Comparison of ENCODE assay signal across 16 cellular contexts in the genomic region with DNA sequence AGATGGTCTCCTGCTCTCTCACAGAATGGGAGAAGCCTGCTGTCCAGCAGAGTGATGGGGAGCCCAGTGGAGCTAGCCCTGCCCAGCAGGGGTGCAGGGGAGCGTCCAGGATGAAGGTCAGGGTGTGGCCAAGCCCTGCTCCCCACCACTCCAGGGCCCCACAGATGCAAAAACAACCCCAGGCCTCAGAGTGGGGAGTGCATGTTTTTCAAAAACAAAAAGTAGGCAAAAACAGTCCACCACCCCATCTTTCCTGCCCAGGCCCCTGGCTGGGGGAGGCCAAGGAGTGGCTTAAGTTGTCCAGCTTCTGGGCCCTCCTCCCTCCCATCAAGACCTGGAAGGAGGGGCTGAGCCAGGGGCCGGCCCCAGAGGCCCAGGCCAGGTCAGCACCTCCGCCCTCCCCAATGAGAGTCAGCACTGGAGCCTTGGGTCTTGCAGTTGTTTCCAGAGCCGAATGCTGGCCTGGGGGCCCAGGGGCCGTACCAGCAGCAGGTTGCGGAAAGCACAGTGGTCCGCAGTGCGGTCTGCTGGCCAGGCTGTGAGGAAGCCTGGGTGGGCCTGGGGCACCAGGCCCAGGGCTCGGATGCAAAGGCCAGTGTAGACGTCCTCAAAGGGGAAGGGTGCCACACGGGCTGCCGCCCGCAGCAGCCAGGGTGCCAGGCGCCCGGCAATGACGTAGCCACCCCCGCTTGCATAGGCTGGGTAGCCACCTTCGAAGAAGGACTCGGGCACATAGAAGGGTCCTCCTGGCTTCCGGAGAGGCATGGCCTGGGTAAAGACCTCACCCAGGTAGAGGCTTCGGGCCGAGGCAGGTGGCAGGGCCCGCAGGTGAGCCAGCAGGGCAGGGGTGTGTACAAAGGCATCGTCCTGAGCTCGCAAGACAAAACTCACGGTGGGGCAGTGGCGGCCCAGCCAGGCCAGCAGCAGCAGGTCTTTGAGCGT. TPM values are rescaled to one million over a fixed set of nuclear protein-coding genes. Genes with fewer than 3 reads are reported as not detected.
DNase-seq lines count a peak whose midpoint lies in the region; ATAC-seq, FAIRE-seq and TF ChIP-seq lines count a peak whose summit lies in the region.
"Had no signal": no experiment of that assay in that cellular context is flagged by ENCODE, and none has a peak within 500 bp of the region (broad histone marks: within the 10 kb centered on the region; RNA-seq: fewer than 3 reads in every experiment).

No MANE protein-coding gene starts in this region.

- CTCF ChIA-PET in HepG2 (lab: Yijun Ruan, JAX; ENCODE audit: low intra/inter-chr PET ratio, low total read pairs): no interaction called here

- no peaks in the 10 kb centered on the region for H3K9me3 ChIP-seq in HepG2 (ENCODE audit: low read length)
- no peaks in the 10 kb centered on the region for H3K9me3 ChIP-seq in right lobe of liver
- no peaks in the 10 kb centered on the region for H3K9me3 ChIP-seq in colonic mucosa
- H3K9me3 ChIP-seq in mucosa of rectum (ENCODE audit: control insufficient read depth in 2 of 2, low read length in 2 of 2): no peaks in the 10 kb centered on the region
- H3K9me3 ChIP-seq in vagina: no peaks in the 10 kb centered on the region
- no peaks in the 10 kb centered on the region for H3K9me3 ChIP-seq in ovary
- H3K9me3 ChIP-seq: esophagus muscularis mucosa, pancreas had no signal

- H3K27me3 ChIP-seq in HepG2 (ENCODE audit: control insufficient read depth in 1 of 2, insufficient read depth in 2 of 2, low read length in 2 of 2) (no peaks in the 10 kb centered on the region), right lobe of liver (no peaks in the 10 kb centered on the region), colonic mucosa (no peaks in the 10 kb centered on the region), mucosa of rectum (ENCODE audit: control insufficient read depth in 2 of 2, insufficient read depth in 2 of 2, low read length in 2 of 2) (no peaks in the 10 kb centered on the region), vagina (no peaks in the 10 kb centered on the region), ovary (no peaks in the 10 kb centered on the region)
- H3K27me3 ChIP-seq: esophagus muscularis mucosa, pancreas had no signal

- POLR2A ChIA-PET in HepG2 (lab: Yijun Ruan, JAX): interaction anchor here (2.2 to 2.9 kb wide), 2 partner anchors 14 to 16 kb away, joined by 10 to 18 read pairs; a partner anchor contains a TSS

- H3K4me2 ChIP-seq in HepG2 (ENCODE audit: low read depth, low read length): peak overlapping the region; percentile 9; the same call in 1 of the 2 replicates

- H3K9ac ChIP-seq in HepG2 (ENCODE audit: insufficient read depth, low read depth, low read length) (no peak overlapping the region), colonic mucosa (ENCODE audit: low read depth in 2 of 2, low read length in 2 of 2) (peak overlapping the region; percentile 83 to 99), mucosa of rectum (ENCODE audit: low read depth in 1 of 2, low read length in 2 of 2) (peak overlapping the region; percentile 93 to 99)

- no peak for TF ChIP-seq CTCF in HepG2 (CRISPR knock-in tag; IDR thresholded peaks at IDR 0.05)
- no peak for TF ChIP-seq CTCF in right lobe of liver (IDR thresholded peaks at IDR 0.05)
- no peak for TF ChIP-seq CTCF in colonic mucosa (IDR thresholded peaks at IDR 0.05)
- no peak for TF ChIP-seq CTCF in vagina (IDR thresholded peaks at IDR 0.05)
- TF ChIP-seq CTCF in ovary (IDR thresholded peaks at IDR 0.05): no peak

- H3K36me3 ChIP-seq in HepG2 (replicated peaks in 1 of 2; ENCODE audit: control insufficient read depth in 1 of 2, insufficient read depth in 2 of 2, low read length in 2 of 2) (peaks cover 13 to 14% of the 10 kb centered on the region in 2 experiments; a peak in 3 of 5 replicates), right lobe of liver (peaks cover 0 to 39% (median 13%) of the 10 kb centered on the region in 4 donors), colonic mucosa (peaks cover 3% of the 10 kb centered on the region), mucosa of rectum (ENCODE audit: control insufficient read depth in 2 of 2, insufficient read depth in 2 of 2, low read length in 2 of 2) (peaks cover 35 to 39% of the 10 kb centered on the region in 2 donors), vagina (peaks cover 6 to 37% of the 10 kb centered on the region in 2 donors), ovary (no peaks in the 10 kb centered on the region)

- no peak overlapping the region; a peak in 1 of 6 replicates for H3K4me3 ChIP-seq in HepG2 (replicated peaks in 1 of 3; ENCODE audit: insufficient read depth in 1 of 3, low read depth in 2 of 3, low read length in 3 of 3)
- no peak overlapping the region for H3K4me3 ChIP-seq in right lobe of liver
- peak overlapping the region; percentile 57 for H3K4me3 ChIP-seq in colonic mucosa
- peak overlapping the region; percentile 90 for H3K4me3 ChIP-seq in mucosa of rectum (ENCODE audit: low read length in 2 of 2)
- peak overlapping the region; percentile 54 to 61 for H3K4me3 ChIP-seq in vagina
- no peak overlapping the region for H3K4me3 ChIP-seq in ovary

- in situ Hi-C loops in HepG2 (cut with HindIII; ENCODE audit: extremely low pct_ligation_motif_present, low pct_unique_long_range_greater_than_20kb): no loop called here

- DNase-seq in HepG2 (ENCODE audit: low spot score) (no peak), right lobe of liver (no peak), colonic mucosa (peak; percentile 41), vagina (ENCODE audit: extremely low spot score in 2 of 2) (no peak), C1 segment of cervical spinal cord (lab: John Stamatoyannopoulos, UW) (no peak), ovary (no peak), activated gamma-delta T cell treated with Interleukin-2 at 50 U/mL for 16 hours (no peak)
- DNase-seq: hippocampal formation, NCI-H1417, NCI-H2227 treated with DMSO at 0.1 percent for 48 hours had no signal

- H2AFZ ChIP-seq in HepG2 (ENCODE audit: low read length): no peak overlapping the region

- no peak for TF ChIP-seq RAD21 in HepG2 (CRISPR knock-in tag; IDR thresholded peaks at IDR 0.05)

- no peak for TF ChIP-seq POLR2A in HepG2 (IDR thresholded peaks at IDR 0.05; ENCODE audit: insufficient read depth in 1 of 2, low read depth in 2 of 2, low read length in 2 of 2)
- TF ChIP-seq POLR2A in right lobe of liver (IDR thresholded peaks at IDR 0.05): no peak
- TF ChIP-seq POLR2A in vagina (IDR thresholded peaks at IDR 0.05): no peak
- TF ChIP-seq POLR2A in ovary (IDR thresholded peaks at IDR 0.05): no peak

- intact Hi-C loops in HepG2 (cut with micrococcal nuclease; ENCODE audit: unreplicated experiment): no loop called here
- intact Hi-C loops in right lobe of liver (cut with DNase I): no loop called here
- intact Hi-C loops in colonic mucosa (cut with DNase I): no loop called here
- intact Hi-C loops in vagina (cut with DNase I): no loop called here
- intact Hi-C loops in ovary (cut with DNase I): no loop called here

- H3K79me2 ChIP-seq in HepG2 (ENCODE audit: insufficient read depth, low read length): no peaks in the 10 kb centered on the region

- no TSS peak for BruUV-seq in HepG2 (replicated peaks; lab: Mats Ljungman, UMichigan)

- TF ChIP-seq EP300 in HepG2 (IDR thresholded peaks at IDR 0.05; ENCODE audit: low read depth in 2 of 2, low read length in 2 of 2): no peak
- TF ChIP-seq EP300 in HepG2 (CRISPR knock-in tag; IDR thresholded peaks at IDR 0.05; ENCODE audit: borderline replicate concordance): no peak
- TF ChIP-seq EP300 in ovary (IDR thresholded peaks at IDR 0.05): no peak

- 97% methylated on average over 13 of the region's 28 CpGs for WGBS in HepG2 (ENCODE audit: low lambda C conversion rate)
- 100% methylated on average over 1 of the region's 28 CpGs for WGBS in right lobe of liver (ENCODE audit: insufficient coverage, low coverage, low lambda C conversion rate, missing lambda C conversion rate)
- WGBS in ovary, 3 donors: 92 to 95% (median 92%) methylated on average over 27 to 28 of the region's 28 CpGs

- H3K27ac ChIP-seq in HepG2 (ENCODE audit: extremely low read length, insufficient read depth, low read length): no peak overlapping the region
- no peak overlapping the region for H3K27ac ChIP-seq in right lobe of liver
- H3K27ac ChIP-seq in colonic mucosa: no peak overlapping the region
- peak overlapping the region; percentile 90 to 94 for H3K27ac ChIP-seq in mucosa of rectum (ENCODE audit: low read depth in 2 of 2, low read length in 2 of 2)
- H3K27ac ChIP-seq in vagina: peak overlapping the region; percentile 90
- H3K27ac ChIP-seq in ovary: no peak overlapping the region
- H3K27ac ChIP-seq: pancreas had no signal

- ATAC-seq in HepG2 (no peak), right lobe of liver (no peak)
- ATAC-seq: HCT116, left lobe of liver, pancreas had no signal

- peaks cover 43% of the 10 kb centered on the region for H3K4me1 ChIP-seq in HepG2 (ENCODE audit: insufficient read depth, low read length)
- no peaks in the 10 kb centered on the region for H3K4me1 ChIP-seq in right lobe of liver
- H3K4me1 ChIP-seq in colonic mucosa: peaks cover 6% of the 10 kb centered on the region
- peaks cover 54 to 64% of the 10 kb centered on the region in 2 donors for H3K4me1 ChIP-seq in mucosa of rectum (ENCODE audit: control insufficient read depth in 2 of 2, insufficient read depth in 2 of 2, low read length in 2 of 2)
- peaks cover 46% of the 10 kb centered on the region for H3K4me1 ChIP-seq in vagina
- peaks cover 6% of the 10 kb centered on the region for H3K4me1 ChIP-seq in ovary (ENCODE audit: insufficient read depth)
- H3K4me1 ChIP-seq: pancreas had no signal

- H4K20me1 ChIP-seq in HepG2 (ENCODE audit: insufficient read depth, low read length): no peaks in the 10 kb centered on the region

- FAIRE-seq in HepG2 (lab: Jason Lieb, UNC): no peak
- FAIRE-seq: pancreas had no signal

RNA-seq across cellular contexts. Expression of a gene that starts 1.7 kb away (rescaled TPM):
- total RNA-seq in HepG2 (2016; rRNA removed; fragmentation: Illumina TruSeq; extraction: Trizol) (1.9 and 2.3 TPM in 2 replicates), right lobe of liver (1 to 10 TPM in 1 of 6 experiments, under 1 TPM in 5; 0.50 to 1.2 (median 0.63) TPM), colonic mucosa (10 to 100 TPM; 26.5 to 34.1 TPM), vagina (35.8 TPM), ovary (1 to 10 TPM in 4 of 7 donors, under 1 TPM in 3; 0.51 to 2.2 (median 1.2) TPM)
- 0.26 and 0.71 TPM in 2 replicates for total RNA-seq in HepG2 (2016; cell fraction: cytosol; rRNA removed; fragmentation: Illumina TruSeq; extraction: Trizol; ENCODE audit: low read depth)
- total RNA-seq in HepG2 (2016; cell fraction: insoluble cytoplasmic fraction; rRNA removed; fragmentation: Illumina TruSeq; extraction: Trizol): 1.4 and 1.9 TPM in 2 replicates
- 0.90 and 1.1 TPM in 2 replicates for total RNA-seq in HepG2 (2016; cell fraction: membrane; rRNA removed; fragmentation: Illumina TruSeq; extraction: Trizol)
- 2.1 and 3.1 TPM in 2 replicates for total RNA-seq in HepG2 (2016; cell fraction: nucleus; rRNA removed; fragmentation: Illumina TruSeq; extraction: Trizol)
- polyA plus RNA-seq in HepG2 (2011; rRNA removed) (0.26 and 0.44 TPM in 2 replicates), ovary (1 to 10 TPM in 1 of 2 donors, not detected in 1; 1.1 TPM)
- polyA plus RNA-seq in HepG2 (2011; cell fraction: cytosol; rRNA removed): 0.40 and 0.48 TPM in 2 replicates
- 0.54 and 1.00 TPM in 2 replicates for polyA plus RNA-seq in HepG2 (2011; cell fraction: nucleus; rRNA removed)
- 0.35 and 1.1 TPM in 2 replicates for polyA plus RNA-seq in HepG2 (2012)
- polyA plus RNA-seq in HepG2 (2016; cell fraction: cytosol; fragmentation: Illumina TruSeq; extraction: Trizol; ENCODE audit: low read depth): 0.43 and 0.69 TPM in 2 replicates
- polyA plus RNA-seq in HepG2 (2016; cell fraction: insoluble cytoplasmic fraction; fragmentation: Illumina TruSeq; extraction: Trizol; ENCODE audit: low read depth): 0.58 and 1.1 TPM in 2 replicates
- polyA plus RNA-seq in HepG2 (2016; cell fraction: membrane; fragmentation: Illumina TruSeq; extraction: Trizol; ENCODE audit: low read depth): 0.34 and 0.42 TPM in 2 replicates
- polyA plus RNA-seq in HepG2 (2016; cell fraction: nucleus; fragmentation: Illumina TruSeq; extraction: Trizol; ENCODE audit: insufficient read depth, low read depth): 2.2 and 3.1 TPM in 2 replicates
- polyA minus RNA-seq in HepG2 (2011; rRNA and poly(A)+ RNA removed; ENCODE audit: low replicate concordance): 1.3 TPM in 1 of 2 replicates, not detected in the other
- 1.1 TPM in 1 of 2 replicates, not detected in the other for polyA minus RNA-seq in HepG2 (2011; cell fraction: cytosol; rRNA and poly(A)+ RNA removed)
- 0.50 and 0.52 TPM in 2 replicates for polyA minus RNA-seq in HepG2 (2011; cell fraction: nucleus; rRNA and poly(A)+ RNA removed)

RNA-seq across cellular contexts. Expression of a gene that starts 14.3 kb away (rescaled TPM):
- 39.0 and 51.9 TPM in 2 replicates for total RNA-seq in HepG2 (2016; rRNA removed; fragmentation: Illumina TruSeq; extraction: Trizol)
- 10.2 and 12.0 TPM in 2 replicates for total RNA-seq in HepG2 (2016; cell fraction: cytosol; rRNA removed; fragmentation: Illumina TruSeq; extraction: Trizol; ENCODE audit: low read depth)
- 38.9 and 54.2 TPM in 2 replicates for total RNA-seq in HepG2 (2016; cell fraction: insoluble cytoplasmic fraction; rRNA removed; fragmentation: Illumina TruSeq; extraction: Trizol)
- 31.2 and 31.3 TPM in 2 replicates for total RNA-seq in HepG2 (2016; cell fraction: membrane; rRNA removed; fragmentation: Illumina TruSeq; extraction: Trizol)
- total RNA-seq in HepG2 (2016; cell fraction: nucleus; rRNA removed; fragmentation: Illumina TruSeq; extraction: Trizol): 18.5 and 20.2 TPM in 2 replicates
- 66.0 TPM in 2 replicates for polyA plus RNA-seq in HepG2 (2011; rRNA removed)
- 76.3 and 90.6 TPM in 2 replicates for polyA plus RNA-seq in HepG2 (2011; cell fraction: cytosol; rRNA removed)
- polyA plus RNA-seq in HepG2 (2011; cell fraction: nucleus; rRNA removed): 43.1 and 45.0 TPM in 2 replicates
- 39.8 and 45.8 TPM in 2 replicates for polyA plus RNA-seq in HepG2 (2012)
- 16.8 TPM in 2 replicates for polyA plus RNA-seq in HepG2 (2016; cell fraction: cytosol; fragmentation: Illumina TruSeq; extraction: Trizol; ENCODE audit: low read depth)
- polyA plus RNA-seq in HepG2 (2016; cell fraction: insoluble cytoplasmic fraction; fragmentation: Illumina TruSeq; extraction: Trizol; ENCODE audit: low read depth): 69.0 and 74.8 TPM in 2 replicates
- polyA plus RNA-seq in HepG2 (2016; cell fraction: membrane; fragmentation: Illumina TruSeq; extraction: Trizol; ENCODE audit: low read depth): 33.3 and 38.0 TPM in 2 replicates
- polyA plus RNA-seq in HepG2 (2016; cell fraction: nucleus; fragmentation: Illumina TruSeq; extraction: Trizol; ENCODE audit: insufficient read depth, low read depth): 38.1 and 41.9 TPM in 2 replicates
- polyA minus RNA-seq in HepG2 (2011; rRNA and poly(A)+ RNA removed; ENCODE audit: low replicate concordance): 51.2 and 105 TPM in 2 replicates
- 36.5 and 37.9 TPM in 2 replicates for polyA minus RNA-seq in HepG2 (2011; cell fraction: cytosol; rRNA and poly(A)+ RNA removed)
- polyA minus RNA-seq in HepG2 (2011; cell fraction: nucleus; rRNA and poly(A)+ RNA removed): 14.3 and 18.3 TPM in 2 replicates
- 10 to 100 TPM; 18.9 to 30.5 (median 22.5) TPM for total RNA-seq in right lobe of liver
- total RNA-seq in colonic mucosa: 10 to 100 TPM; 48.0 to 61.8 TPM
- total RNA-seq in vagina: 39.8 TPM
- 10 to 100 TPM; 23.1 to 35.9 (median 33.1) TPM for total RNA-seq in ovary
- 10 to 100 TPM; 31.0 TPM for polyA plus RNA-seq in ovary

RNA-seq across cellular contexts. Expression of a gene that starts 17.5 kb away (rescaled TPM):
- total RNA-seq in HepG2 (2016; rRNA removed; fragmentation: Illumina TruSeq; extraction: Trizol) (0.64 and 1.0 TPM in 2 replicates), right lobe of liver (not detected), colonic mucosa (not detected), vagina (not detected), ovary (not detected)
- 0.26 and 0.71 TPM in 2 replicates for total RNA-seq in HepG2 (2016; cell fraction: cytosol; rRNA removed; fragmentation: Illumina TruSeq; extraction: Trizol; ENCODE audit: low read depth)
- 0.84 and 1.5 TPM in 2 replicates for total RNA-seq in HepG2 (2016; cell fraction: insoluble cytoplasmic fraction; rRNA removed; fragmentation: Illumina TruSeq; extraction: Trizol)
- 0.34 and 0.53 TPM in 2 replicates for total RNA-seq in HepG2 (2016; cell fraction: membrane; rRNA removed; fragmentation: Illumina TruSeq; extraction: Trizol)
- total RNA-seq in HepG2 (2016; cell fraction: nucleus; rRNA removed; fragmentation: Illumina TruSeq; extraction: Trizol): 0.59 TPM in 1 of 2 replicates, not detected in the other
- polyA plus RNA-seq in HepG2 (2011; rRNA removed) (0.38 and 0.40 TPM in 2 replicates), ovary (not detected)
- 0.13 and 0.49 TPM in 2 replicates for polyA plus RNA-seq in HepG2 (2011; cell fraction: cytosol; rRNA removed)
- polyA plus RNA-seq in HepG2 (2011; cell fraction: nucleus; rRNA removed): 0.21 TPM in 1 of 2 replicates, not detected in the other
- 1.1 and 2.3 TPM in 2 replicates for polyA plus RNA-seq in HepG2 (2012)
- 0.52 and 0.62 TPM in 2 replicates for polyA plus RNA-seq in HepG2 (2016; cell fraction: cytosol; fragmentation: Illumina TruSeq; extraction: Trizol; ENCODE audit: low read depth)
- polyA plus RNA-seq in HepG2 (2016; cell fraction: insoluble cytoplasmic fraction; fragmentation: Illumina TruSeq; extraction: Trizol; ENCODE audit: low read depth): 1.4 and 1.7 TPM in 2 replicates
- polyA plus RNA-seq in HepG2 (2016; cell fraction: membrane; fragmentation: Illumina TruSeq; extraction: Trizol; ENCODE audit: low read depth): 0.61 and 0.69 TPM in 2 replicates
- polyA plus RNA-seq in HepG2 (2016; cell fraction: nucleus; fragmentation: Illumina TruSeq; extraction: Trizol; ENCODE audit: insufficient read depth, low read depth): 0.55 and 0.89 TPM in 2 replicates
- not detected in 2 replicates for polyA minus RNA-seq in HepG2 (2011; rRNA and poly(A)+ RNA removed; ENCODE audit: low replicate concordance)
- not detected in 2 replicates for polyA minus RNA-seq in HepG2 (2011; cell fraction: cytosol; rRNA and poly(A)+ RNA removed)
- 0.52 TPM in 1 of 2 replicates, not detected in the other for polyA minus RNA-seq in HepG2 (2011; cell fraction: nucleus; rRNA and poly(A)+ RNA removed)
- total RNA-seq: Daoy, esophagus muscularis mucosa, left lobe of liver, pancreas had no signal
- polyA plus RNA-seq: pancreas had no signal

RNA-seq across cellular contexts. Expression of a gene that starts 27.8 kb away (rescaled TPM):
- total RNA-seq in HepG2 (2016; rRNA removed; fragmentation: Illumina TruSeq; extraction: Trizol) (9.7 and 11.8 TPM in 2 replicates), right lobe of liver (10 to 100 TPM; 32.1 to 68.7 (median 48.9) TPM), colonic mucosa (10 to 100 TPM; 18.8 to 31.7 TPM), vagina (68.5 TPM), ovary (10 to 100 TPM; 14.3 to 31.6 (median 19.0) TPM)
- total RNA-seq in HepG2 (2016; cell fraction: cytosol; rRNA removed; fragmentation: Illumina TruSeq; extraction: Trizol; ENCODE audit: low read depth): 1.5 TPM in 2 replicates
- total RNA-seq in HepG2 (2016; cell fraction: insoluble cytoplasmic fraction; rRNA removed; fragmentation: Illumina TruSeq; extraction: Trizol): 6.9 and 10.5 TPM in 2 replicates
- 3.3 and 4.5 TPM in 2 replicates for total RNA-seq in HepG2 (2016; cell fraction: membrane; rRNA removed; fragmentation: Illumina TruSeq; extraction: Trizol)
- 6.1 and 7.1 TPM in 2 replicates for total RNA-seq in HepG2 (2016; cell fraction: nucleus; rRNA removed; fragmentation: Illumina TruSeq; extraction: Trizol)
- polyA plus RNA-seq in HepG2 (2011; rRNA removed) (31.3 and 31.5 TPM in 2 replicates), ovary (10 to 100 TPM in 1 of 2 donors, 1 to 10 TPM in 1; 3.8 to 43.8 TPM)
- polyA plus RNA-seq in HepG2 (2011; cell fraction: cytosol; rRNA removed): 20.9 and 32.3 TPM in 2 replicates
- polyA plus RNA-seq in HepG2 (2011; cell fraction: nucleus; rRNA removed): 30.6 and 39.7 TPM in 2 replicates
- 10.5 and 13.8 TPM in 2 replicates for polyA plus RNA-seq in HepG2 (2012)
- 1.6 and 2.5 TPM in 2 replicates for polyA plus RNA-seq in HepG2 (2016; cell fraction: cytosol; fragmentation: Illumina TruSeq; extraction: Trizol; ENCODE audit: low read depth)
- polyA plus RNA-seq in HepG2 (2016; cell fraction: insoluble cytoplasmic fraction; fragmentation: Illumina TruSeq; extraction: Trizol; ENCODE audit: low read depth): 5.8 and 6.3 TPM in 2 replicates
- 2.1 and 3.5 TPM in 2 replicates for polyA plus RNA-seq in HepG2 (2016; cell fraction: membrane; fragmentation: Illumina TruSeq; extraction: Trizol; ENCODE audit: low read depth)
- 3.7 and 7.6 TPM in 2 replicates for polyA plus RNA-seq in HepG2 (2016; cell fraction: nucleus; fragmentation: Illumina TruSeq; extraction: Trizol; ENCODE audit: insufficient read depth, low read depth)
- polyA minus RNA-seq in HepG2 (2011; rRNA and poly(A)+ RNA removed; ENCODE audit: low replicate concordance): 19.1 and 44.4 TPM in 2 replicates
- polyA minus RNA-seq in HepG2 (2011; cell fraction: cytosol; rRNA and poly(A)+ RNA removed): 23.0 and 29.5 TPM in 2 replicates
- polyA minus RNA-seq in HepG2 (2011; cell fraction: nucleus; rRNA and poly(A)+ RNA removed): 11.6 and 11.8 TPM in 2 replicates

RNA-seq across cellular contexts. Expression of a gene that starts 28.3 kb away (rescaled TPM):
- total RNA-seq in HepG2 (2016; rRNA removed; fragmentation: Illumina TruSeq; extraction: Trizol) (23.6 and 24.1 TPM in 2 replicates), right lobe of liver (10 to 100 TPM in 5 of 6 experiments, 1 to 10 TPM in 1; 6.1 to 26.6 (median 14.1) TPM), colonic mucosa (10 to 100 TPM; 11.5 to 33.5 TPM), vagina (15.2 TPM), ovary (10 to 100 TPM in 4 of 7 donors, 1 to 10 TPM in 3; 6.6 to 25.0 (median 13.8) TPM)
- total RNA-seq in HepG2 (2016; cell fraction: cytosol; rRNA removed; fragmentation: Illumina TruSeq; extraction: Trizol; ENCODE audit: low read depth): 7.1 TPM in 2 replicates
- 22.9 and 25.3 TPM in 2 replicates for total RNA-seq in HepG2 (2016; cell fraction: insoluble cytoplasmic fraction; rRNA removed; fragmentation: Illumina TruSeq; extraction: Trizol)
- total RNA-seq in HepG2 (2016; cell fraction: membrane; rRNA removed; fragmentation: Illumina TruSeq; extraction: Trizol): 5.9 and 7.1 TPM in 2 replicates
- 11.1 and 12.5 TPM in 2 replicates for total RNA-seq in HepG2 (2016; cell fraction: nucleus; rRNA removed; fragmentation: Illumina TruSeq; extraction: Trizol)
- polyA plus RNA-seq in HepG2 (2011; rRNA removed) (26.5 and 31.5 TPM in 2 replicates), ovary (10 to 100 TPM in 1 of 2 donors, 1 to 10 TPM in 1; 1.5 to 24.6 TPM)
- polyA plus RNA-seq in HepG2 (2011; cell fraction: cytosol; rRNA removed): 28.1 and 37.8 TPM in 2 replicates
- polyA plus RNA-seq in HepG2 (2011; cell fraction: nucleus; rRNA removed): 19.3 and 20.0 TPM in 2 replicates
- 19.0 and 33.9 TPM in 2 replicates for polyA plus RNA-seq in HepG2 (2012)
- 4.5 and 5.0 TPM in 2 replicates for polyA plus RNA-seq in HepG2 (2016; cell fraction: cytosol; fragmentation: Illumina TruSeq; extraction: Trizol; ENCODE audit: low read depth)
- 23.1 and 25.5 TPM in 2 replicates for polyA plus RNA-seq in HepG2 (2016; cell fraction: insoluble cytoplasmic fraction; fragmentation: Illumina TruSeq; extraction: Trizol; ENCODE audit: low read depth)
- 3.8 and 5.4 TPM in 2 replicates for polyA plus RNA-seq in HepG2 (2016; cell fraction: membrane; fragmentation: Illumina TruSeq; extraction: Trizol; ENCODE audit: low read depth)
- polyA plus RNA-seq in HepG2 (2016; cell fraction: nucleus; fragmentation: Illumina TruSeq; extraction: Trizol; ENCODE audit: insufficient read depth, low read depth): 17.4 and 17.8 TPM in 2 replicates
- polyA minus RNA-seq in HepG2 (2011; rRNA and poly(A)+ RNA removed; ENCODE audit: low replicate concordance): 18.9 and 21.9 TPM in 2 replicates
- polyA minus RNA-seq in HepG2 (2011; cell fraction: cytosol; rRNA and poly(A)+ RNA removed): 11.7 and 13.1 TPM in 2 replicates
- 7.5 and 9.0 TPM in 2 replicates for polyA minus RNA-seq in HepG2 (2011; cell fraction: nucleus; rRNA and poly(A)+ RNA removed)

Comparison
In these comparisons a context has a peak if more than half of its experiments do, and no peak if none do; other contexts are left out.
1. H3K27ac ChIP-seq: peak in mucosa of rectum (2 of 2) and vagina (single experiment); none in HepG2 (single experiment), right lobe of liver (0 of 3), colonic mucosa (single experiment) and ovary (0 of 2).
2. H3K4me3 ChIP-seq: peak in colonic mucosa (single experiment), mucosa of rectum (2 of 2) and vagina (2 of 2); none in HepG2 (0 of 3), right lobe of liver (0 of 3) and ovary (single experiment).